ENCODE assay signal across 8 cellular contexts in the genomic region with DNA sequence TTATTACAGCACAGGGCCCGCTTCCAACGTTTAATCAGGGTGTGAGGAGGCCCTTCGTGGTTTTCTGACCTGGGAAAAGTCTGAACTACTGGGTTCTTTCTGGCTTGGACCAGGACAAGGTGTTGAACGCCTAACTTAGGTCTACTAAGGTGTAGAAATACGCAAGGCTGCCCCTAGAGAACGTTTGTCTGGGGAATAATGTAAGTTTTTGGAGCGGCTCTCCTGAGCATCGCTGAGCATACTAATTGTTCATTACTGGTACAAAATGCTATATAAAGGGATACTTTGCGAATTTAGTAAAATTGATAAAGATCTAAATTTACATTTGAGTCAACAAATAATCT. TPM values are rescaled to one million over a fixed set of nuclear protein-coding genes. Genes with fewer than 3 reads are reported as not detected.
DNase-seq lines count a peak whose midpoint lies in the region; ATAC-seq and TF ChIP-seq lines count a peak whose summit lies in the region.

No MANE protein-coding gene starts in this region.

- intact Hi-C loops in CD4-positive, alpha-beta T cell (cut with DNase I, micrococcal nuclease), result loop anchor here (2.0 to 10.0 kb wide), 4 partner anchors 32 to 440 kb away; partner anchors contain the start of genes TOMM7 (in 2 of the 2), MALSU1 (in 1 of the 2) and NUP42 (in 1 of the 2)

- H3K4me3 ChIP-seq in astrocyte of the cerebellum (ENCODE audit: low read depth, low read length), result peak overlapping the region; percentile 67
- H3K4me3 ChIP-seq in mucosa of rectum (ENCODE audit: low read length in 2 of 2), result peak overlapping the region; percentile 67 to 80

- H3K27ac ChIP-seq in CD4-positive, alpha-beta T cell (ENCODE audit: low read depth, low read length), result no peak overlapping the region
- H3K27ac ChIP-seq in mucosa of rectum (ENCODE audit: low read depth in 2 of 2, low read length in 2 of 2), result peak overlapping the region; percentile 64 to 78

- H3K9me3 ChIP-seq in CD4-positive, alpha-beta T cell (ENCODE audit: control insufficient read depth, low read length), result no peaks in the 10 kb centered on the region
- H3K9me3 ChIP-seq in mucosa of rectum (ENCODE audit: control insufficient read depth in 2 of 2, low read length in 2 of 2), result no peaks in the 10 kb centered on the region

- CTCF ChIA-PET in CD4-positive, alpha-beta T cell (lab: Charles Lee), result interaction anchor here (0.6 to 1.4 kb wide), 4 partner anchors 16 to 201 kb away, joined by 3 to 5 read pairs (median 4); partner anchors contain the start of gene TOMM7

- DNase-seq in CD4-positive, alpha-beta T cell, result no peak
- DNase-seq in astrocyte of the cerebellum (ENCODE audit: low read depth), result peak; percentile 39
- no peak for DNase-seq in pons (ENCODE audit: low spot score)
- no peak for DNase-seq in GDM1 (lab: John Stamatoyannopoulos, UW)
- DNase-seq in DMS153 (lab: John Stamatoyannopoulos, UW), result no peak

- H3K4me3 Mint-ChIP-seq in CD4-positive, alpha-beta T cell, result peak overlapping the region; percentile 97

- ATAC-seq in CD4-positive, alpha-beta T cell (ENCODE audit: poor library complexity), result peak; percentile 8
- peak; percentile 4 for ATAC-seq in HG02852 (IDR thresholded peaks at IDR 0.05; ENCODE audit: unreplicated experiment)
- no peak for ATAC-seq in HG02970 (IDR thresholded peaks at IDR 0.05; ENCODE audit: low FRiP score, unreplicated experiment)

- H3K27me3 ChIP-seq in CD4-positive, alpha-beta T cell (ENCODE audit: control insufficient read depth, insufficient read depth, low read length), result no peaks in the 10 kb centered on the region
- no peaks in the 10 kb centered on the region for H3K27me3 ChIP-seq in mucosa of rectum (ENCODE audit: control insufficient read depth in 2 of 2, insufficient read depth in 2 of 2, low read length in 2 of 2)

- peak overlapping the region; percentile 60 to 77 for H3K9ac ChIP-seq in mucosa of rectum (ENCODE audit: low read depth in 1 of 2, low read length in 2 of 2)

- H3K9me3 Mint-ChIP-seq in CD4-positive, alpha-beta T cell, result no peaks in the 10 kb centered on the region

- peak overlapping the region; percentile 92 for H3K27ac Mint-ChIP-seq in CD4-positive, alpha-beta T cell

- POLR2A ChIA-PET in CD4-positive, alpha-beta T cell (lab: Charles Lee), result interaction anchor here (0.9 kb wide), 1 partner anchor 158 kb away, joined by 3 read pairs; no protein-coding TSS in a partner anchor

- H3K4me1 ChIP-seq in mucosa of rectum (ENCODE audit: control insufficient read depth in 2 of 2, insufficient read depth in 2 of 2, low read length in 2 of 2), result peaks cover 8 to 10% of the 10 kb centered on the region in 2 donors

- peaks cover 38% of the 10 kb centered on the region for H3K36me3 Mint-ChIP-seq in CD4-positive, alpha-beta T cell (ENCODE audit: low read depth)

- TF ChIP-seq CTCF in CD4-positive, alpha-beta T cell (IDR thresholded peaks at IDR 0.05), result no peak
- TF ChIP-seq CTCF in astrocyte of the cerebellum (IDR thresholded peaks at IDR 0.05; ENCODE audit: low read depth, low read length, missing control alignments), result no peak

- no peaks in the 10 kb centered on the region for H3K27me3 Mint-ChIP-seq in CD4-positive, alpha-beta T cell

- no peaks in the 10 kb centered on the region for H3K36me3 ChIP-seq in mucosa of rectum (ENCODE audit: control insufficient read depth in 2 of 2, insufficient read depth in 2 of 2, low read length in 2 of 2)

- peaks cover 33% of the 10 kb centered on the region for H3K4me1 Mint-ChIP-seq in CD4-positive, alpha-beta T cell (ENCODE audit: low read depth)

- in situ Hi-C loops in astrocyte of the cerebellum (cut with HindIII; ENCODE audit: low sequenced_read_pairs), result loop anchor here (5.0 to 25.0 kb wide), 2 partner anchors 132 to 273 kb away; no protein-coding TSS in a partner anchor

RNA-seq across cellular contexts. Expression of gene TOMM7, which starts 32.4 kb away (rescaled TPM):
- 100 to 1,000 TPM; 503 to 549 TPM for total RNA-seq in CD4-positive, alpha-beta T cell
